In the genomic region with DNA sequence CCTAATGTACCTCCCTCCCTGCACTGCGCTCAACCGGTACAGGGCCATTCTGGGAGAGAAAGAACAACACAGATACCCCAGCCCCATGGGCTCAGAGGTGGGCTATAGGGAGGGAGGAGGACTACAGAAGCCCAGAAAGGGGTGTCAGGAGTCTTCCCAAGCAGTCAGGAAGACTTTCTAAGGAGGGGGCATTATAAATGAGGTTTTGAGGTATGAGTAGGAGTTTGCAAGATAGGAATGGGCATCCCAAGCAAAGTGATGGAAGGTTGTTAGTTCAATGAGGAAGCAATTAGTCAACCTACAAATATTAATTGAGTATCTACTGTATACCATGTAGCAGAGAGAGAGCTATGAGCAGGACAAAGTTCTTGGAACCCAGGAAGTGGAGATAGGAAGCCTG, we compare ENCODE assay signal across 26 cellular contexts. TPM values are rescaled to one million over a fixed set of nuclear protein-coding genes. Genes with fewer than 3 reads are reported as not detected.
DNase-seq lines count a peak whose midpoint lies in the region; ATAC-seq and TF ChIP-seq lines count a peak whose summit lies in the region.
"Had no signal": no experiment of that assay in that cellular context is flagged by ENCODE, and none has a peak within 500 bp of the region (broad histone marks: within the 10 kb centered on the region; RNA-seq: fewer than 3 reads in every experiment).

No MANE protein-coding gene starts in this region.

- no peaks in the 10 kb centered on the region for H3K79me2 ChIP-seq in SK-N-SH (ENCODE audit: insufficient read depth)

- no peaks in the 10 kb centered on the region for H3K9me2 ChIP-seq in SK-N-SH

- DNase-seq in SK-N-SH (no peak), HK-2 (ENCODE audit: unreplicated experiment) (no peak), SW480 (ENCODE audit: low spot score) (no peak), pons (ENCODE audit: low spot score) (no peak)
- no peak for DNase-seq in CD4-positive, CD25-positive, alpha-beta regulatory T cell
- DNase-seq in naive thymus-derived CD4-positive, alpha-beta T cell: no peak
- DNase-seq: ACHN; Calu3; CD8-positive, alpha-beta memory T cell; DMS153; IMR-90; MV-4-11; NCI-H1694; NCI-H2081; NCI-H2171; NCI-H524 treated with DMSO at 0.1 percent for 48 hours; NCI-H82; Peyer's patch had no signal

- intact Hi-C loops in naive thymus-derived CD4-positive, alpha-beta T cell (cut with micrococcal nuclease): no loop called here

- no peaks in the 10 kb centered on the region for H3K9me3 ChIP-seq in SK-N-SH
- no peaks in the 10 kb centered on the region for H3K9me3 ChIP-seq in CD4-positive, CD25-positive, alpha-beta regulatory T cell (ENCODE audit: control insufficient read depth in 2 of 2, low read length in 2 of 2)
- H3K9me3 ChIP-seq in naive thymus-derived CD4-positive, alpha-beta T cell (ENCODE audit: control insufficient read depth in 2 of 3, low read length in 3 of 3): no peaks in the 10 kb centered on the region
- H3K9me3 ChIP-seq: BLaER1, HAP-1, Peyer's patch had no signal

- no peak for ATAC-seq in SK-N-SH treated with all-trans-retinoic acid at 6 μM for 48 hours
- ATAC-seq in CD4-positive, CD25-positive, alpha-beta regulatory T cell (ENCODE audit: low read depth in 2 of 2): no peak
- ATAC-seq in naive thymus-derived CD4-positive, alpha-beta T cell: no peak
- ATAC-seq: GM23338 had no signal

- peaks cover 0 to 14% of the 10 kb centered on the region in 2 experiments; a peak in 1 of 4 replicates for H3K4me1 ChIP-seq in SK-N-SH (ENCODE audit: control insufficient read depth in 1 of 2, insufficient read depth in 2 of 2, low read depth in 1 of 2, low read length in 1 of 2)
- peaks cover 8% of the 10 kb centered on the region for H3K4me1 ChIP-seq in CD4-positive, CD25-positive, alpha-beta regulatory T cell (ENCODE audit: control insufficient read depth, insufficient read depth, low read length, poor library complexity, severe bottlenecking)
- H3K4me1 ChIP-seq in naive thymus-derived CD4-positive, alpha-beta T cell (ENCODE audit: control insufficient read depth in 2 of 2, insufficient read depth in 2 of 2, low read length in 2 of 2): peaks cover 5 to 29% of the 10 kb centered on the region in 2 donors

- H3K36me3 ChIP-seq in SK-N-SH (replicated peaks in 1 of 2; ENCODE audit: control insufficient read depth in 1 of 2, insufficient read depth in 2 of 2, low read length in 1 of 2): no peaks in the 10 kb centered on the region
- peaks cover 19% of the 10 kb centered on the region for H3K36me3 ChIP-seq in CD4-positive, CD25-positive, alpha-beta regulatory T cell (ENCODE audit: control insufficient read depth, insufficient read depth, low read length)
- H3K36me3 ChIP-seq in naive thymus-derived CD4-positive, alpha-beta T cell (ENCODE audit: control insufficient read depth in 2 of 3, insufficient read depth in 3 of 3, low read length in 3 of 3): peaks cover 0 to 43% (median 0%) of the 10 kb centered on the region in 3 experiments
- H3K36me3 ChIP-seq: Peyer's patch had no signal

- H3K4me1 Mint-ChIP-seq in CD4-positive, CD25-positive, alpha-beta regulatory T cell: peaks cover 0 to 48% (median 20%) of the 10 kb centered on the region in 4 donors
- H3K4me1 Mint-ChIP-seq in naive thymus-derived CD4-positive, alpha-beta T cell: peaks cover 24 to 51% (median 39%) of the 10 kb centered on the region in 7 donors

- H4K20me1 ChIP-seq in SK-N-SH (ENCODE audit: insufficient read depth): no peaks in the 10 kb centered on the region
- H4K20me1 ChIP-seq: BLaER1 had no signal

- H2AFZ ChIP-seq in SK-N-SH (ENCODE audit: low read depth): no peak overlapping the region
- H2AFZ ChIP-seq: GM23338 had no signal

- no peak for TF ChIP-seq RAD21 in SK-N-SH (IDR thresholded peaks at IDR 0.05; ENCODE audit: low read length)

- no peaks in the 10 kb centered on the region for H3K27me3 ChIP-seq in SK-N-SH (ENCODE audit: insufficient read depth)
- no peaks in the 10 kb centered on the region for H3K27me3 ChIP-seq in CD4-positive, CD25-positive, alpha-beta regulatory T cell (ENCODE audit: control insufficient read depth, insufficient read depth, low read length)
- no peaks in the 10 kb centered on the region for H3K27me3 ChIP-seq in naive thymus-derived CD4-positive, alpha-beta T cell (ENCODE audit: control insufficient read depth in 2 of 2, insufficient read depth in 2 of 2, low read length in 2 of 2)
- H3K27me3 ChIP-seq: Peyer's patch had no signal

- no peak overlapping the region for H3K4me2 ChIP-seq in SK-N-SH
- H3K4me2 ChIP-seq: BLaER1, GM23338 had no signal

- no peaks in the 10 kb centered on the region for H3K9me3 Mint-ChIP-seq in CD4-positive, CD25-positive, alpha-beta regulatory T cell
- peaks cover 0 to 2% (median 0%) of the 10 kb centered on the region in 11 donors for H3K9me3 Mint-ChIP-seq in naive thymus-derived CD4-positive, alpha-beta T cell
- H3K9me3 Mint-ChIP-seq: CD8-positive, alpha-beta memory T cell; GM23338 had no signal

- H3K27ac ChIP-seq in SK-N-SH (ENCODE audit: low read depth in 2 of 2, low read length in 1 of 2): no peak overlapping the region
- H3K27ac ChIP-seq in CD4-positive, CD25-positive, alpha-beta regulatory T cell (ENCODE audit: insufficient read depth, low read length, poor library complexity, severe bottlenecking): no peak overlapping the region
- peak overlapping the region; percentile 52 for H3K27ac ChIP-seq in VCaP
- H3K27ac ChIP-seq in naive thymus-derived CD4-positive, alpha-beta T cell (ENCODE audit: low read depth, low read length): no peak overlapping the region
- H3K27ac ChIP-seq: 22Rv1, BLaER1, Peyer's patch had no signal

- H3K9ac ChIP-seq in SK-N-SH: no peak overlapping the region
- H3K9ac ChIP-seq: BLaER1 had no signal

- H3K27ac Mint-ChIP-seq in CD4-positive, CD25-positive, alpha-beta regulatory T cell: peak overlapping the region in 2 of 3 donors; percentile 26 to 84
- H3K27ac Mint-ChIP-seq in naive thymus-derived CD4-positive, alpha-beta T cell: peak overlapping the region in 8 of 9 donors; percentile 36 to 87 (median 77)
- H3K27ac Mint-ChIP-seq: GM23338 had no signal

- 100% methylated on average over 2 of the region's 2 CpGs for WGBS in SK-N-SH (ENCODE audit: low lambda C conversion rate)

- CTCF ChIA-PET in SK-N-SH (lab: Yijun Ruan, JAX): interaction anchor here (1.4 kb wide), 1 partner anchor 67 kb away, joined by 5 read pairs; no protein-coding TSS in a partner anchor
- CTCF ChIA-PET in naive thymus-derived CD4-positive, alpha-beta T cell (lab: Charles Lee): interaction anchor here (1.0 kb wide), 1 partner anchor 71 kb away, joined by 3 read pairs; a partner anchor contains a TSS

- TF ChIP-seq CTCF in SK-N-SH (IDR thresholded peaks at IDR 0.05) (no peak), VCaP (conservative IDR thresholded peaks at IDR 0.05) (no peak)

- no peak for TF ChIP-seq EP300 in SK-N-SH (IDR thresholded peaks at IDR 0.05; ENCODE audit: borderline replicate concordance in 1 of 2, low read depth in 1 of 2, low read length in 1 of 2)

- no peak overlapping the region for H3K4me3 ChIP-seq in SK-N-SH (ENCODE audit: low read depth in 2 of 2, low read length in 1 of 2)
- H3K4me3 ChIP-seq in CD4-positive, CD25-positive, alpha-beta regulatory T cell (ENCODE audit: low read depth, low read length): no peak overlapping the region
- no peak overlapping the region for H3K4me3 ChIP-seq in naive thymus-derived CD4-positive, alpha-beta T cell (ENCODE audit: low read length)
- H3K4me3 ChIP-seq: BLaER1, GM23338, HAP-1, Peyer's patch had no signal

- POLR2A ChIA-PET in SK-N-SH (lab: Yijun Ruan, JAX): no interaction called here
- POLR2A ChIA-PET in naive thymus-derived CD4-positive, alpha-beta T cell (lab: Charles Lee): interaction anchor here (0.9 to 1.0 kb wide), 2 partner anchors 59 to 60 kb away, joined by 3 read pairs; a partner anchor contains a TSS

- H3K36me3 Mint-ChIP-seq in CD4-positive, CD25-positive, alpha-beta regulatory T cell: peaks cover 16% of the 10 kb centered on the region
- H3K36me3 Mint-ChIP-seq in naive thymus-derived CD4-positive, alpha-beta T cell: peaks cover 3 to 25% (median 16%) of the 10 kb centered on the region in 5 donors

- H3F3A ChIP-seq in SK-N-SH (replicated peaks; ENCODE audit: insufficient read depth): no peaks in the 10 kb centered on the region

- H3K4me3 Mint-ChIP-seq in CD4-positive, CD25-positive, alpha-beta regulatory T cell: no peak overlapping the region
- H3K4me3 Mint-ChIP-seq in naive thymus-derived CD4-positive, alpha-beta T cell: no peak overlapping the region
- H3K4me3 Mint-ChIP-seq: CD8-positive, alpha-beta memory T cell; GM23338 had no signal

- peaks cover 6% of the 10 kb centered on the region for H3K27me3 Mint-ChIP-seq in CD4-positive, CD25-positive, alpha-beta regulatory T cell
- H3K27me3 Mint-ChIP-seq in naive thymus-derived CD4-positive, alpha-beta T cell: peaks cover 0 to 3% (median 0%) of the 10 kb centered on the region in 5 donors
- H3K27me3 Mint-ChIP-seq: CD8-positive, alpha-beta memory T cell had no signal

RNA-seq across cellular contexts. Expression of a gene that starts 6.3 kb away (rescaled TPM):
- polyA plus RNA-seq in SK-N-SH (2012; rRNA removed): not detected in 2 replicates
- polyA plus RNA-seq in SK-N-SH (2012; cell fraction: cytosol; rRNA removed): not detected in 2 replicates
- 0.05 TPM in 1 of 2 replicates, not detected in the other for polyA plus RNA-seq in SK-N-SH (2012; cell fraction: nucleus; rRNA removed)
- 0.47 TPM for total RNA-seq in CD4-positive, CD25-positive, alpha-beta regulatory T cell
- polyA plus RNA-seq in CD4-positive, CD25-positive, alpha-beta regulatory T cell: under 1 TPM in 1 of 4 donors, not detected in 3; 0.27 TPM
- total RNA-seq in naive thymus-derived CD4-positive, alpha-beta T cell: under 1 TPM in 2 of 5 experiments, not detected in 3; 0.53 to 0.96 TPM
- polyA plus RNA-seq in naive thymus-derived CD4-positive, alpha-beta T cell: 1 to 10 TPM in 1 of 2 donors, under 1 TPM in 1; 0.43 to 1.0 TPM
- total RNA-seq: CD8-positive, alpha-beta memory T cell; G401; IMR-90 had no signal
- polyA plus RNA-seq: CD8-positive, alpha-beta memory T cell; IMR-90 had no signal

RNA-seq across cellular contexts. Expression of a gene that starts 32.7 kb away (rescaled TPM):
- 0.21 and 0.65 TPM in 2 replicates for polyA plus RNA-seq in SK-N-SH (2012; rRNA removed)
- polyA plus RNA-seq in SK-N-SH (2012; cell fraction: cytosol; rRNA removed): 0.17 and 0.37 TPM in 2 replicates
- 0.49 and 0.58 TPM in 2 replicates for polyA plus RNA-seq in SK-N-SH (2012; cell fraction: nucleus; rRNA removed)
- total RNA-seq in CD4-positive, CD25-positive, alpha-beta regulatory T cell: 5.5 TPM
- polyA plus RNA-seq in CD4-positive, CD25-positive, alpha-beta regulatory T cell: 1 to 10 TPM; 1.5 to 5.4 (median 2.2) TPM
- 10 to 100 TPM in 1 of 5 experiments, 1 to 10 TPM in 4; 5.5 to 11.1 (median 8.2) TPM for total RNA-seq in naive thymus-derived CD4-positive, alpha-beta T cell
- polyA plus RNA-seq in naive thymus-derived CD4-positive, alpha-beta T cell: 1 to 10 TPM; 2.0 to 6.0 TPM
- total RNA-seq: Calu3, G401, GM23338, IMR-90, M059J, Peyer's patch had no signal
- polyA plus RNA-seq: IMR-90 had no signal

RNA-seq across cellular contexts. Expression of a gene that starts 37.4 kb away (rescaled TPM):
- 0.19 and 0.71 TPM in 2 replicates for polyA plus RNA-seq in SK-N-SH (2012; rRNA removed)
- 0.04 and 0.16 TPM in 2 replicates for polyA plus RNA-seq in SK-N-SH (2012; cell fraction: cytosol; rRNA removed)
- 0.75 and 1.4 TPM in 2 replicates for polyA plus RNA-seq in SK-N-SH (2012; cell fraction: nucleus; rRNA removed)
- 71.9 TPM for total RNA-seq in CD4-positive, CD25-positive, alpha-beta regulatory T cell
- polyA plus RNA-seq in CD4-positive, CD25-positive, alpha-beta regulatory T cell: 10 to 100 TPM in 3 of 4 donors, 1 to 10 TPM in 1; 8.3 to 16.6 (median 13.7) TPM
- total RNA-seq in naive thymus-derived CD4-positive, alpha-beta T cell: 100 to 1,000 TPM in 2 of 5 experiments, 10 to 100 TPM in 3; 73.2 to 107 (median 87.7) TPM
- 10 to 100 TPM; 14.7 to 43.4 TPM for polyA plus RNA-seq in naive thymus-derived CD4-positive, alpha-beta T cell

RNA-seq across cellular contexts. Expression of a gene that starts 59.1 kb away (rescaled TPM):
- polyA plus RNA-seq in SK-N-SH (2012; rRNA removed): 1.3 and 2.0 TPM in 2 replicates
- 0.67 and 0.71 TPM in 2 replicates for polyA plus RNA-seq in SK-N-SH (2012; cell fraction: cytosol; rRNA removed)
- polyA plus RNA-seq in SK-N-SH (2012; cell fraction: nucleus; rRNA removed): 6.4 and 7.2 TPM in 2 replicates
- 198 TPM for total RNA-seq in CD4-positive, CD25-positive, alpha-beta regulatory T cell
- polyA plus RNA-seq in CD4-positive, CD25-positive, alpha-beta regulatory T cell: 100 to 1,000 TPM in 1 of 4 donors, 10 to 100 TPM in 3; 80.8 to 103 (median 88.4) TPM
- 100 to 1,000 TPM; 154 to 296 (median 202) TPM for total RNA-seq in naive thymus-derived CD4-positive, alpha-beta T cell
- 100 to 1,000 TPM; 125 to 153 TPM for polyA plus RNA-seq in naive thymus-derived CD4-positive, alpha-beta T cell
- total RNA-seq: Calu3 had no signal
